In the genomic region with DNA sequence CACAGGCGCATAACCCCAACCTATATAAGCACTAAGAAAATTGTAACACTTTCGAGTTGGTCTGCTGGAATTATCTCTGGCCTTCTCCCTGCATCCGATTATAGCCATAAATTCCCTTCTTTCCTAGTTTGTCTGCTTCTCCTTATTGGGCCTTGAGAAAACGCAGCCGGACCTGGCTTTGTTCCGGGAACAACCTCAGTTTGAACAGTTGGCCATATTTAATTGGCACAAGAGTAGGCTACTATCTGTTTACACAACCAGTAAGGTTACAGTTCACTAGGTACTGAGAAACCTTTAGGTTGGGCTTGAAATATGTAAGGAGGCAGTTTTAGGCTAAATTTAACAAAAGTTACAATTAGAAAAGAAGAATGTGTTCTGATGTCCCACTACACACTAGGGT, we compare ENCODE assay signal across 23 cellular contexts.
"Had no signal": no experiment of that assay in that cellular context is flagged by ENCODE, and none has a peak within 500 bp of the region (broad histone marks: within the 10 kb centered on the region; RNA-seq: fewer than 3 reads in every experiment).

No MANE protein-coding gene starts in this region.

- FAIRE-seq: astrocyte had no signal

- H3K9me3 ChIP-seq: breast epithelium, gastroesophageal sphincter, tibial artery had no signal

- H3K36me3 ChIP-seq: breast epithelium, gastroesophageal sphincter, spleen, tibial artery had no signal

- ATAC-seq: activated CD8-positive, alpha-beta T cell treated with anti-CD3 and anti-CD28 coated beads, Interleukin-2, amount 10 ng/mL, durations not matched to agents 7 days and 5 days; activated naive CD4-positive, alpha-beta T cell treated with anti-CD3 and anti-CD28 coated beads, Interleukin-2, amount 50 U/mL, for 72 hours; gastroesophageal sphincter; left colon; T-cell had no signal

- H3K27me3 ChIP-seq: breast epithelium, gastroesophageal sphincter, spleen, tibial artery had no signal

- H3K27ac ChIP-seq: coronary artery, epithelial cell of prostate, gastroesophageal sphincter, spleen, tibial artery had no signal

- H3K4me1 ChIP-seq: breast epithelium, gastroesophageal sphincter, spleen, tibial artery had no signal

- H3K4me3 ChIP-seq: breast epithelium, coronary artery, gastroesophageal sphincter, lung, spleen, tibial artery had no signal

- DNase-seq: activated CD4-positive, alpha-beta T cell treated with anti-CD3 and anti-CD28 coated beads for 1 hour; activated CD4-positive, alpha-beta T cell treated with anti-CD3 and anti-CD28 coated beads, Interleukin-2, amount 50 U/mL, for 1 hour; activated CD8-positive, alpha-beta T cell treated with anti-CD3 and anti-CD28 coated beads, Interleukin-2, amount 10 ng/mL, durations not matched to agents 7 days and 5 days; activated T-cell treated with anti-CD3 and anti-CD28 coated beads, Interleukin-2, amount 50 U/mL, for 1 hour; cerebellar nuclear complex; endodermal cell; head of caudate nucleus; naive B cell; occipital lobe; spleen; stimulated activated CD4-positive, alpha-beta T cell treated with anti-CD3 and anti-CD28 coated beads, Interleukin-4, amount 100 ng/mL, for 24 hours; stimulated activated naive CD4-positive, alpha-beta T cell treated with Interleukin-2 at 50 U/mL for 16 hours; substantia nigra; T-cell; tibial artery had no signal
